Comparison of ENCODE assay signal across 15 cellular contexts in genomic region chr12:112199136-112199535, GRCh38.
"Had no signal": no experiment of that assay in that cellular context is flagged by ENCODE, and none has a peak within 500 bp of the region (broad histone marks: within the 10 kb centered on the region; RNA-seq: fewer than 3 reads in every experiment).

No MANE protein-coding gene starts in this region.

- DNase-seq: activated CD4-positive, alpha-beta memory T cell treated with anti-CD3 and anti-CD28 coated beads for 36 hours; activated CD8-positive, alpha-beta memory T cell treated with anti-CD3 and anti-CD28 coated beads, Interleukin-2, amount 10 ng/mL, durations not matched to agents 7 days and 5 days; activated naive CD4-positive, alpha-beta T cell treated with anti-CD3 and anti-CD28 coated beads for 36 hours; activated naive CD8-positive, alpha-beta T cell treated with anti-CD3 and anti-CD28 coated beads, Interleukin-2, amount 50 U/mL, for 24 hours; activated T-cell treated with anti-CD3 and anti-CD28 coated beads, Interleukin-2, amount 50 U/mL, for 1 hour; retina; stimulated activated CD4-positive, alpha-beta T cell treated with anti-CD3 and anti-CD28 coated beads, Interleukin-4, amount 100 ng/mL, for 1 hour; stimulated activated naive CD4-positive, alpha-beta T cell treated with Interleukin-2 at 50 U/mL for 16 hours; T-helper 2 cell had no signal

- H3K9me3 ChIP-seq: ascending aorta, tibial nerve had no signal

- H3K27ac ChIP-seq: ascending aorta, tibial nerve, VCaP had no signal

- FAIRE-seq: colon, keratinocyte had no signal

- H3K27me3 ChIP-seq: ascending aorta, tibial nerve had no signal

- ATAC-seq: activated CD8-positive, alpha-beta memory T cell treated with anti-CD3 and anti-CD28 coated beads, Interleukin-2, amount 10 ng/mL, durations not matched to agents 7 days and 5 days; activated naive CD8-positive, alpha-beta T cell treated with anti-CD3 and anti-CD28 coated beads, Interleukin-2, amount 50 U/mL, for 24 hours; left lobe of liver had no signal

- H3K4me1 ChIP-seq: ascending aorta, tibial nerve had no signal

- H3K4me3 ChIP-seq: ascending aorta, tibial nerve had no signal
